ENCODE assay signal across 35 cellular contexts in the genomic region with DNA sequence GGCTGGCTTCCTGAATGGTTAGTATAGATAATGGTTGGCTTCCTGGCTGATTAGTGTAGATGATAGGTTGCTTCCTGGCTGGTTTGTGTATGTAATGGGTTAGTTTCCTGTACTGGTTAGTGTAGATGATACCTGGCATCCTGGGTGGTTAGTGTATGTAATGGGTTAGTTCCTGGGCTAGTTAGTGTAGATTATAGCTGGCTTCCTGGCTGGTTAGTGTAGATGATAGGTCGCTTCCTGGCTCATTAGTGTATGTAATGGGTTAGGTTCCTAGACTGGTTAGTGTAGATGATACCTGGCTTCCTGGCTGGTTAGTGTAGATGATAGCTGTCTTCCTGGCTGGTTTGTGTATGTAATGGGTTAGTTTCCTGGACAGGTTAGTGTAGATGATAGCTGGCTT.
"Had no signal": no experiment of that assay in that cellular context is flagged by ENCODE, and none has a peak within 500 bp of the region (broad histone marks: within the 10 kb centered on the region; RNA-seq: fewer than 3 reads in every experiment).

No MANE protein-coding gene starts in this region.

- H3K4me3 ChIP-seq: adrenal gland, ascending aorta, breast epithelium, coronary artery, dorsolateral prefrontal cortex, esophagus muscularis mucosa, gastrocnemius medialis, heart left ventricle had no signal

- H3K27ac Mint-ChIP-seq: activated CD4-positive, alpha-beta memory T cell treated with anti-CD3 and anti-CD28 coated beads for 36 hours; activated CD4-positive, alpha-beta T cell treated with anti-CD3 and anti-CD28 coated beads for 36 hours; activated CD4-positive, alpha-beta T cell treated with anti-CD3 and anti-CD28 coated beads, Interleukin-2, amount 10 ng/mL, durations not matched to agents 24 days and 14 days; activated CD8-positive, alpha-beta memory T cell treated with anti-CD3 and anti-CD28 coated beads, Interleukin-2, amount 10 ng/mL, durations not matched to agents 7 days and 5 days; activated CD8-positive, alpha-beta T cell treated with anti-CD3 and anti-CD28 coated beads, Interleukin-2, amount 10 ng/mL, durations not matched to agents 7 days and 5 days; activated naive CD4-positive, alpha-beta T cell treated with anti-CD3 and anti-CD28 coated beads for 36 hours; activated naive CD4-positive, alpha-beta T cell treated with anti-CD3 and anti-CD28 coated beads, Interleukin-2, amount 50 U/mL, for 24 hours; activated naive CD8-positive, alpha-beta T cell treated with anti-CD3 and anti-CD28 coated beads for 36 hours; activated naive CD8-positive, alpha-beta T cell treated with anti-CD3 and anti-CD28 coated beads, Interleukin-2, amount 50 U/mL, for 24 hours; activated T-helper 1 cell treated with anti-CD3 and anti-CD28 coated beads, Interleukin-12 subunit alpha, Interleukin-12 subunit beta, Interleukin-2, Interleukin-4 antibody, amounts not matched to agents 30 ng/mL and 10 ng/mL and 1 ng/mL, durations not matched to agents 14 hours and 24 hours and 36 hours; activated T-helper 2 cell treated with anti-CD3 and anti-CD28 coated beads, Interferon-gamma antibody, Interleukin-2, Interleukin-4, amounts not matched to agents 10 μg/mL and 5 μg/mL and 100 μg/mL, durations not matched to agents 14 hours and 24 hours and 36 hours; dendritic cell treated with granulocyte-macrophage colony-stimulating factor and Interleukin-4, amounts not matched to agents 40 ng/mL and 50 ng/mL, for 4 days; endodermal cell had no signal

- H3K9me3 Mint-ChIP-seq: dendritic cell treated with granulocyte-macrophage colony-stimulating factor and Interleukin-4, amounts not matched to agents 40 ng/mL and 50 ng/mL, for 4 days had no signal

- H3K36me3 Mint-ChIP-seq: activated CD4-positive, alpha-beta memory T cell treated with anti-CD3 and anti-CD28 coated beads for 36 hours; activated naive CD4-positive, alpha-beta T cell treated with anti-CD3 and anti-CD28 coated beads, Interleukin-2, amount 50 U/mL, for 24 hours; activated naive CD8-positive, alpha-beta T cell treated with anti-CD3 and anti-CD28 coated beads for 36 hours had no signal

- ATAC-seq: activated CD4-positive, alpha-beta T cell treated with anti-CD3 and anti-CD28 coated beads for 36 hours; activated CD8-positive, alpha-beta memory T cell treated with anti-CD3 and anti-CD28 coated beads, Interleukin-2, amount 10 ng/mL, durations not matched to agents 7 days and 5 days; activated CD8-positive, alpha-beta T cell treated with anti-CD3 and anti-CD28 coated beads, Interleukin-2, amount 10 ng/mL, durations not matched to agents 7 days and 5 days; activated naive CD8-positive, alpha-beta T cell treated with anti-CD3 and anti-CD28 coated beads, Interleukin-2, amount 50 U/mL, for 24 hours; foreskin keratinocyte; gastrocnemius medialis; heart left ventricle had no signal

- DNase-seq: activated CD4-positive, alpha-beta memory T cell treated with anti-CD3 and anti-CD28 coated beads for 36 hours; activated CD4-positive, alpha-beta T cell treated with anti-CD3 and anti-CD28 coated beads for 36 hours; activated CD4-positive, alpha-beta T cell treated with anti-CD3 and anti-CD28 coated beads, Interleukin-2, amount 10 ng/mL, durations not matched to agents 24 days and 14 days; activated CD4-positive, CD25-positive, alpha-beta regulatory T cell; activated CD4-positive, CD25-positive, alpha-beta regulatory T cell treated with anti-CD3 and anti-CD28 coated beads, Interleukin-2, amount 50 U/mL, for 72 hours; activated CD8-positive, alpha-beta memory T cell treated with anti-CD3 and anti-CD28 coated beads, Interleukin-2, amount 10 ng/mL, durations not matched to agents 7 days and 5 days; activated CD8-positive, alpha-beta memory T cell treated with anti-CD3 and anti-CD28 coated beads, Interleukin-2, amount 50 U/mL, for 4 hours; activated CD8-positive, alpha-beta T cell treated with anti-CD3 and anti-CD28 coated beads, Interleukin-2, amount 10 ng/mL, durations not matched to agents 7 days and 5 days; activated effector memory CD4-positive, alpha-beta T cell treated with anti-CD3 and anti-CD28 coated beads, Interleukin-2, amount 50 U/mL, for 16 hours; activated naive CD4-positive, alpha-beta T cell treated with anti-CD3 and anti-CD28 coated beads for 36 hours; activated naive CD8-positive, alpha-beta T cell treated with anti-CD3 and anti-CD28 coated beads for 36 hours; activated naive CD8-positive, alpha-beta T cell treated with anti-CD3 and anti-CD28 coated beads, Interleukin-2, amount 50 U/mL, for 24 hours; activated T-cell treated with anti-CD3 and anti-CD28 coated beads, Interleukin-2, amount 50 U/mL, for 1 hour; activated T-cell treated with anti-CD3 and anti-CD28 coated beads, Interleukin-2, amount 50 U/mL, for 48 hours; adrenal gland; amygdala; dorsolateral prefrontal cortex; effector memory CD4-positive, alpha-beta T cell; endodermal cell; erythroblast; foreskin keratinocyte; gastrocnemius medialis; glutamatergic neuron; heart left ventricle; T-helper 2 cell had no signal

- H3K27me3 Mint-ChIP-seq: activated CD4-positive, alpha-beta T cell treated with anti-CD3 and anti-CD28 coated beads for 36 hours; activated CD4-positive, alpha-beta T cell treated with anti-CD3 and anti-CD28 coated beads, Interleukin-2, amount 10 ng/mL, durations not matched to agents 24 days and 14 days; activated CD8-positive, alpha-beta memory T cell treated with anti-CD3 and anti-CD28 coated beads, Interleukin-2, amount 10 ng/mL, durations not matched to agents 7 days and 5 days; activated naive CD4-positive, alpha-beta T cell treated with anti-CD3 and anti-CD28 coated beads, Interleukin-2, amount 50 U/mL, for 24 hours; activated naive CD8-positive, alpha-beta T cell treated with anti-CD3 and anti-CD28 coated beads for 36 hours; activated naive CD8-positive, alpha-beta T cell treated with anti-CD3 and anti-CD28 coated beads, Interleukin-2, amount 50 U/mL, for 24 hours; central memory CD8-positive, alpha-beta T cell; dendritic cell treated with granulocyte-macrophage colony-stimulating factor and Interleukin-4, amounts not matched to agents 40 ng/mL and 50 ng/mL, for 4 days had no signal

- H3K4me3 Mint-ChIP-seq: activated CD4-positive, alpha-beta memory T cell treated with anti-CD3 and anti-CD28 coated beads for 36 hours; activated CD4-positive, alpha-beta T cell treated with anti-CD3 and anti-CD28 coated beads for 36 hours; activated CD4-positive, alpha-beta T cell treated with anti-CD3 and anti-CD28 coated beads, Interleukin-2, amount 10 ng/mL, durations not matched to agents 24 days and 14 days; activated CD8-positive, alpha-beta memory T cell treated with anti-CD3 and anti-CD28 coated beads, Interleukin-2, amount 10 ng/mL, durations not matched to agents 7 days and 5 days; activated CD8-positive, alpha-beta T cell treated with anti-CD3 and anti-CD28 coated beads, Interleukin-2, amount 10 ng/mL, durations not matched to agents 7 days and 5 days; activated naive CD4-positive, alpha-beta T cell treated with anti-CD3 and anti-CD28 coated beads for 36 hours; activated naive CD4-positive, alpha-beta T cell treated with anti-CD3 and anti-CD28 coated beads, Interleukin-2, amount 50 U/mL, for 24 hours; activated naive CD8-positive, alpha-beta T cell treated with anti-CD3 and anti-CD28 coated beads for 36 hours; activated naive CD8-positive, alpha-beta T cell treated with anti-CD3 and anti-CD28 coated beads, Interleukin-2, amount 50 U/mL, for 24 hours; activated T-helper 1 cell treated with anti-CD3 and anti-CD28 coated beads, Interleukin-12 subunit alpha, Interleukin-12 subunit beta, Interleukin-2, Interleukin-4 antibody, amounts not matched to agents 30 ng/mL and 10 ng/mL and 1 ng/mL, durations not matched to agents 14 hours and 24 hours and 36 hours; brain; central memory CD8-positive, alpha-beta T cell; dendritic cell treated with granulocyte-macrophage colony-stimulating factor and Interleukin-4, amounts not matched to agents 40 ng/mL and 50 ng/mL, for 4 days; endodermal cell had no signal

- H3K4me1 Mint-ChIP-seq: activated CD4-positive, alpha-beta T cell treated with anti-CD3 and anti-CD28 coated beads for 36 hours; activated naive CD4-positive, alpha-beta T cell treated with anti-CD3 and anti-CD28 coated beads, Interleukin-2, amount 50 U/mL, for 24 hours; activated naive CD8-positive, alpha-beta T cell treated with anti-CD3 and anti-CD28 coated beads for 36 hours; activated naive CD8-positive, alpha-beta T cell treated with anti-CD3 and anti-CD28 coated beads, Interleukin-2, amount 50 U/mL, for 24 hours; brain; central memory CD8-positive, alpha-beta T cell; endodermal cell had no signal
